ENCODE assay signal across 8 cellular contexts in genomic region chr10:73253226-73253557, GRCh38. TPM values are rescaled to one million over a fixed set of nuclear protein-coding genes. Genes with fewer than 3 reads are reported as not detected.
A peak's percentile ranks its signal among the peaks of the same experiment; 100 is the strongest.
DNase-seq lines count a peak whose midpoint lies in the region; ATAC-seq and TF ChIP-seq lines count a peak whose summit lies in the region.

No MANE protein-coding gene starts in this region.

- H3K36me3 ChIP-seq in liver (ENCODE audit: control insufficient read depth in 4 of 4, insufficient read depth in 3 of 4, low read depth in 1 of 4, low read length in 3 of 4) (peaks cover 3 to 7% (median 5%) of the 10 kb centered on the region in 4 donors), urinary bladder (ENCODE audit: insufficient read depth) (no peaks in the 10 kb centered on the region)

- no peak for TF ChIP-seq RAD21 in liver (IDR thresholded peaks at IDR 0.05)

- no peak for ATAC-seq in HG02885 (IDR thresholded peaks at IDR 0.05; ENCODE audit: poor library complexity, unreplicated experiment)
- ATAC-seq in GM21360 (IDR thresholded peaks at IDR 0.05; ENCODE audit: unreplicated experiment) = no peak
- no peak for ATAC-seq in HG02973 (IDR thresholded peaks at IDR 0.05; ENCODE audit: unreplicated experiment)

- peak overlapping the region in 1 of 2 donors; percentile 90 for H3K27ac ChIP-seq in liver (ENCODE audit: low read depth in 1 of 2, low read length in 2 of 2)
- H3K27ac ChIP-seq in urinary bladder (ENCODE audit: low read depth) = no peak overlapping the region

- H3K4me3 ChIP-seq in astrocyte of the cerebellum (ENCODE audit: low read depth, low read length) (peak overlapping the region; percentile 96), liver (ENCODE audit: low read depth in 1 of 3, low read length in 3 of 3) (peak overlapping the region; percentile 83 to 97 (median 94)), urinary bladder (ENCODE audit: low read depth, low read length) (peak overlapping the region; percentile 73)

- H3K9ac ChIP-seq in liver (ENCODE audit: low read depth in 1 of 2, low read length in 2 of 2) = peak overlapping the region; percentile 83 to 99

- no peaks in the 10 kb centered on the region for H3K27me3 ChIP-seq in liver (ENCODE audit: control insufficient read depth in 4 of 4, insufficient read depth in 4 of 4, low read length in 3 of 4)

- no peaks in the 10 kb centered on the region for H3K9me3 ChIP-seq in liver (ENCODE audit: control insufficient read depth in 4 of 4, low read length in 3 of 4)

- in situ Hi-C loops in astrocyte of the cerebellum (cut with HindIII; ENCODE audit: low sequenced_read_pairs) = no loop called here

- H3K4me1 ChIP-seq in liver (ENCODE audit: control insufficient read depth in 4 of 4, insufficient read depth in 4 of 4, low read length in 3 of 4) = peaks cover 4 to 27% (median 23%) of the 10 kb centered on the region in 4 donors
- H3K4me1 ChIP-seq in urinary bladder (ENCODE audit: insufficient read depth) = no peaks in the 10 kb centered on the region

- TF ChIP-seq CTCF in GM10266 (IDR thresholded peaks at IDR 0.05; ENCODE audit: control insufficient read depth, insufficient read depth, low read depth, missing control alignments) (no peak), astrocyte of the cerebellum (IDR thresholded peaks at IDR 0.05; ENCODE audit: low read depth, low read length, missing control alignments) (no peak), liver (IDR thresholded peaks at IDR 0.05; ENCODE audit: low read depth, low read length, missing input control) (no peak)

- DNase-seq in GM10266 (ENCODE audit: extremely low spot score) = peak; percentile 32
- DNase-seq in HuH-7 (ENCODE audit: low spot score) = peak; percentile 19
- no peak for DNase-seq in astrocyte of the cerebellum (ENCODE audit: low read depth)

- 1% methylated on average over 4 of the region's 4 CpGs for WGBS in liver
- WGBS in urinary bladder = 0% methylated on average over 4 of the region's 4 CpGs

TF ChIP-seq in liver, 16 proteins besides CTCF, POLR2A, EP300 and RAD21:
- TF ChIP-seq JUND (IDR thresholded peaks at IDR 0.05) (no peak), ZBTB33 (IDR thresholded peaks at IDR 0.05) (no peak), REST (IDR thresholded peaks at IDR 0.05) (no peak), FOXA2 (IDR thresholded peaks at IDR 0.05) (no peak), HNF4A (conservative IDR thresholded peaks at IDR 0.05) (no peak), EGR1 (IDR thresholded peaks at IDR 0.05; ENCODE audit: low read depth in 2 of 2) (no peak), ATF3 (IDR thresholded peaks at IDR 0.05) (no peak), GABPA (IDR thresholded peaks at IDR 0.05 in 1 of 2, conservative IDR thresholded peaks at IDR 0.05 in 1 of 2) (no peak)

RNA-seq across cellular contexts. Expression of gene MRPS16, which starts 0.7 kb away (rescaled TPM):
- total RNA-seq in liver (10 to 100 TPM; 34.2 to 39.5 TPM), urinary bladder (52.9 TPM)
- polyA plus RNA-seq in liver (10 to 100 TPM; 57.2 to 87.5 TPM), urinary bladder (58.4 TPM)

RNA-seq across cellular contexts. Expression of gene DNAJC9, which starts 6.1 kb away (rescaled TPM):
- 10 to 100 TPM; 14.7 to 45.5 TPM for total RNA-seq in liver
- polyA plus RNA-seq in liver = 1 to 10 TPM; 4.1 to 5.1 TPM
- 27.8 TPM for total RNA-seq in urinary bladder
- 12.7 TPM for polyA plus RNA-seq in urinary bladder
